Comparison of ENCODE assay signal across 28 cellular contexts in genomic region chr4:124230268-124230667, GRCh38.
"Had no signal": no experiment of that assay in that cellular context is flagged by ENCODE, and none has a peak within 500 bp of the region (broad histone marks: within the 10 kb centered on the region; RNA-seq: fewer than 3 reads in every experiment).

No MANE protein-coding gene starts in this region.

- ATAC-seq: stimulated activated effector memory CD8-positive, alpha-beta T cell treated with anti-CD3 and anti-CD28 coated beads, Interleukin-12 subunit alpha, Interleukin-12 subunit beta, amount 100 ng/mL, for 72 hours; stimulated activated memory B cell treated with anti-CD40 and anti-IgM and Interleukin-4, amounts not matched to agents 10 μg/mL and 1 μg/mL and 100 μg/mL, for 72 hours; stimulated activated naive B cell treated with anti-CD40 and anti-IgM and Interleukin-4, amounts not matched to agents 10 μg/mL and 1 μg/mL and 100 μg/mL, for 72 hours; stimulated activated naive CD8-positive, alpha-beta T cell treated with anti-CD3 and anti-CD28 coated beads, Interleukin-15, amount 100 ng/mL, for 72 hours; stimulated activated naive CD8-positive, alpha-beta T cell treated with anti-CD3 and anti-CD28 coated beads, Interleukin-15, Interleukin-2, amounts not matched to agents 100 U/mL and 50 U/mL, for 24 hours; upper lobe of right lung had no signal

- H3K9me3 Mint-ChIP-seq: stimulated activated naive CD8-positive, alpha-beta T cell treated with anti-CD3 and anti-CD28 coated beads, Interleukin-15, amount 100 ng/mL, for 72 hours; type B pancreatic cell had no signal

- H3K4me1 ChIP-seq: stomach, suprapubic skin, testis, thyroid gland, tibial nerve, transverse colon, upper lobe of left lung, upper lobe of right lung, uterus, vagina had no signal

- H3K9me3 ChIP-seq: testis, thyroid gland, upper lobe of right lung, uterus, vagina had no signal

- H3K4me3 ChIP-seq: stomach, suprapubic skin, testis, thoracic aorta, thyroid gland, tibial artery, tibial nerve, transverse colon, upper lobe of left lung, upper lobe of right lung, uterus, vagina had no signal

- H3K27ac ChIP-seq: stomach, suprapubic skin, testis, thoracic aorta, thyroid gland, tibial artery, tibial nerve, transverse colon, upper lobe of left lung, upper lobe of right lung, uterus, vagina had no signal

- H3K36me3 Mint-ChIP-seq: stimulated activated effector memory CD8-positive, alpha-beta T cell treated with anti-CD3 and anti-CD28 coated beads, Interleukin-12 subunit alpha, Interleukin-12 subunit beta, amount 100 ng/mL, for 72 hours; stimulated activated memory B cell treated with anti-CD40 and anti-IgM and Interleukin-4, amounts not matched to agents 10 μg/mL and 1 μg/mL and 100 μg/mL, for 72 hours; type B pancreatic cell had no signal

- DNase-seq: stimulated activated CD4-positive, alpha-beta T cell treated with anti-CD3 and anti-CD28 coated beads, Interleukin-2, amount 100 ng/mL, for 48 hours; stimulated activated CD4-positive, alpha-beta T cell treated with anti-CD3 and anti-CD28 coated beads, Interleukin-4, amount 100 ng/mL, for 1 hour; stimulated activated CD4-positive, alpha-beta T cell treated with anti-CD3 and anti-CD28 coated beads, Interleukin-4, amount 100 ng/mL, for 24 hours; stimulated activated CD4-positive, alpha-beta T cell treated with anti-CD3 and anti-CD28 coated beads, Interleukin-4, amount 100 ng/mL, for 4 hours; stimulated activated CD8-positive, alpha-beta memory T cell treated with anti-CD3 and anti-CD28 coated beads, Interleukin-4, amount 100 ng/mL, for 48 hours; stimulated activated naive B cell treated with anti-CD40 and anti-IgM and Interleukin-4, amounts not matched to agents 10 μg/mL and 1 μg/mL and 100 μg/mL, for 72 hours; stimulated activated naive CD4-positive, alpha-beta T cell; stimulated activated naive CD4-positive, alpha-beta T cell treated with Interleukin-2 at 50 U/mL for 16 hours; stimulated activated naive CD8-positive, alpha-beta T cell treated with anti-CD3 and anti-CD28 coated beads, Interleukin-15, amount 100 ng/mL, for 72 hours; stimulated activated naive CD8-positive, alpha-beta T cell treated with anti-CD3 and anti-CD28 coated beads, Interleukin-15, Interleukin-2, amounts not matched to agents 100 U/mL and 50 U/mL, for 24 hours; stomach; substantia nigra; testis; thyroid gland; tibial artery; transverse colon; trophoblast cell; upper lobe of left lung; upper lobe of right lung; uterus had no signal

- H3K27me3 Mint-ChIP-seq: stimulated activated memory B cell treated with anti-CD40 and anti-IgM and Interleukin-4, amounts not matched to agents 10 μg/mL and 1 μg/mL and 100 μg/mL, for 72 hours; stimulated activated naive CD8-positive, alpha-beta T cell treated with anti-CD3 and anti-CD28 coated beads, Interleukin-15, amount 100 ng/mL, for 72 hours; stimulated activated naive CD8-positive, alpha-beta T cell treated with anti-CD3 and anti-CD28 coated beads, Interleukin-15, Interleukin-2, amounts not matched to agents 100 ng/mL and 50 ng/mL, for 24 hours; type B pancreatic cell had no signal

- H3K27me3 ChIP-seq: stomach, suprapubic skin, testis, thyroid gland, tibial artery, tibial nerve, transverse colon, upper lobe of left lung, upper lobe of right lung, uterus, vagina had no signal

- H3K4me1 Mint-ChIP-seq: stimulated activated effector memory CD8-positive, alpha-beta T cell treated with anti-CD3 and anti-CD28 coated beads, Interleukin-12 subunit alpha, Interleukin-12 subunit beta, amount 100 ng/mL, for 72 hours; stimulated activated memory B cell treated with anti-CD40 and anti-IgM and Interleukin-4, amounts not matched to agents 10 μg/mL and 1 μg/mL and 100 μg/mL, for 72 hours; stimulated activated naive B cell treated with anti-CD40 and anti-IgM and Interleukin-4, amounts not matched to agents 10 μg/mL and 1 μg/mL and 100 μg/mL, for 72 hours; stimulated activated naive CD8-positive, alpha-beta T cell treated with anti-CD3 and anti-CD28 coated beads, Interleukin-15, amount 100 ng/mL, for 72 hours had no signal

- H3K36me3 ChIP-seq: stomach, suprapubic skin, thoracic aorta, thyroid gland, tibial artery, tibial nerve, transverse colon, upper lobe of left lung, upper lobe of right lung, uterus, vagina had no signal

- H3K4me3 Mint-ChIP-seq: stimulated activated effector memory CD8-positive, alpha-beta T cell treated with anti-CD3 and anti-CD28 coated beads, Interleukin-12 subunit alpha, Interleukin-12 subunit beta, amount 100 ng/mL, for 72 hours; stimulated activated memory B cell treated with anti-CD40 and anti-IgM and Interleukin-4, amounts not matched to agents 10 μg/mL and 1 μg/mL and 100 μg/mL, for 72 hours; stimulated activated naive B cell treated with anti-CD40 and anti-IgM and Interleukin-4, amounts not matched to agents 10 μg/mL and 1 μg/mL and 100 μg/mL, for 72 hours; stimulated activated naive CD8-positive, alpha-beta T cell treated with anti-CD3 and anti-CD28 coated beads, Interleukin-15, amount 100 ng/mL, for 72 hours; stimulated activated naive CD8-positive, alpha-beta T cell treated with anti-CD3 and anti-CD28 coated beads, Interleukin-15, Interleukin-2, amounts not matched to agents 100 ng/mL and 50 ng/mL, for 24 hours; type B pancreatic cell had no signal

- H3K27ac Mint-ChIP-seq: stimulated activated effector memory CD8-positive, alpha-beta T cell treated with anti-CD3 and anti-CD28 coated beads, Interleukin-12 subunit alpha, Interleukin-12 subunit beta, amount 100 ng/mL, for 72 hours; stimulated activated memory B cell treated with anti-CD40 and anti-IgM and Interleukin-4, amounts not matched to agents 10 μg/mL and 1 μg/mL and 100 μg/mL, for 72 hours; stimulated activated naive B cell treated with anti-CD40 and anti-IgM and Interleukin-4, amounts not matched to agents 10 μg/mL and 1 μg/mL and 100 μg/mL, for 72 hours; stimulated activated naive CD8-positive, alpha-beta T cell treated with anti-CD3 and anti-CD28 coated beads, Interleukin-15, amount 100 ng/mL, for 72 hours; stimulated activated naive CD8-positive, alpha-beta T cell treated with anti-CD3 and anti-CD28 coated beads, Interleukin-15, Interleukin-2, amounts not matched to agents 100 ng/mL and 50 ng/mL, for 24 hours; type B pancreatic cell had no signal
